ENCODE assay signal across 1 cellular context in genomic region chr5:155004138-155004744, GRCh38.
TF ChIP-seq lines count a peak whose summit lies in the region.

No MANE protein-coding gene starts in this region.

TF ChIP-seq in HepG2, 621 proteins besides CTCF, POLR2A, EP300 and RAD21 (continued from another document):
- TF ChIP-seq ZNF597 (CRISPR knock-in tag; IDR thresholded peaks at IDR 0.05) (no peak), FOXA3 (CRISPR knock-in tag; IDR thresholded peaks at IDR 0.05) (no peak), HOXA7 (CRISPR knock-in tag; IDR thresholded peaks at IDR 0.05) (no peak), SUZ12 (IDR thresholded peaks at IDR 0.05; ENCODE audit: low read depth, low read length) (no peak), ZBTB38 (CRISPR knock-in tag; IDR thresholded peaks at IDR 0.05) (no peak), DBP (CRISPR knock-in tag; IDR thresholded peaks at IDR 0.05; ENCODE audit: not compliant biosample characterization) (no peak), ZNF891 (CRISPR knock-in tag; IDR thresholded peaks at IDR 0.05) (no peak), MAX (IDR thresholded peaks at IDR 0.05) (no peak), HMGXB4 (CRISPR knock-in tag; IDR thresholded peaks at IDR 0.05; ENCODE audit: borderline replicate concordance in 1 of 2, low read depth in 1 of 2) (peak in 1 of 2 experiments; percentile 56; a peak in 1 of 4 replicates), SAFB2 (CRISPR knock-in tag; IDR thresholded peaks at IDR 0.05; ENCODE audit: borderline replicate concordance, low read depth) (no peak), DRAP1 (CRISPR knock-in tag; IDR thresholded peaks at IDR 0.05) (no peak), GPN1 (CRISPR knock-in tag; IDR thresholded peaks at IDR 0.05; ENCODE audit: borderline replicate concordance) (no peak)
TF ChIP-seq in HepG2: peak in this region for 9.
